ENCODE assay signal across 25 cellular contexts in the genomic region with DNA sequence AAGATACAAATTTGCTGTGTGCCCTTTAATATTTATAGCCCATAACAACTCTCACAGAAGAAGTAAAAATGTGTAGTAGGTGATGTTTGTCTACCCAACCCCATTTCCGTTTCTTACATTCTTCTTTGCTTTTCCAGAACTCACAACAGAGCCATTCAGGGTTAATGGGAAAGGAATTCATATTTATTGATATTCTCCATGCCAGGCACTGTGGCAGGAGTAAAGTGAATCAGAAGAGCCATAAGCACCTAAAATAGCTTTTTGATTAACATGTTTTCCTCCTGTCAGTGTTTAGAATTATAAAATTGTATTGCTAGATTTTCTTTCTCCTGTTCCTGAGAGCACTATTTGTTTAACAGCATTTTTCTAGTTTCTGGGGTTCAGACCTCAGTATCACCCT. TPM values are rescaled to one million over a fixed set of nuclear protein-coding genes. Genes with fewer than 3 reads are reported as not detected.
DNase-seq lines count a peak whose midpoint lies in the region; ATAC-seq and TF ChIP-seq lines count a peak whose summit lies in the region.
"Had no signal": no experiment of that assay in that cellular context is flagged by ENCODE, and none has a peak within 500 bp of the region (broad histone marks: within the 10 kb centered on the region; RNA-seq: fewer than 3 reads in every experiment).

No MANE protein-coding gene starts in this region.

- H3K4me1 Mint-ChIP-seq in stimulated activated memory B cell treated with anti-CD40 and anti-IgM and Interleukin-4, amounts not matched to agents 10 μg/mL and 1 μg/mL and 100 μg/mL, for 72 hours: no peaks in the 10 kb centered on the region
- H3K4me1 Mint-ChIP-seq: activated CD4-positive, alpha-beta memory T cell treated with anti-CD3 and anti-CD28 coated beads, Interleukin-2, amount 10 ng/mL, durations not matched to agents 7 days and 5 days had no signal

- TF ChIP-seq POLR2A in breast epithelium (IDR thresholded peaks at IDR 0.05): no peak

- no TSS peak for BruUV-seq in Panc1 (replicated peaks; lab: Mats Ljungman, UMichigan)

- H3K36me3 Mint-ChIP-seq in stimulated activated memory B cell treated with anti-CD40 and anti-IgM and Interleukin-4, amounts not matched to agents 10 μg/mL and 1 μg/mL and 100 μg/mL, for 72 hours: no peaks in the 10 kb centered on the region
- H3K36me3 Mint-ChIP-seq: activated naive CD4-positive, alpha-beta T cell treated with anti-CD3 and anti-CD28 coated beads, Interleukin-2, amount 50 U/mL, for 72 hours; natural killer cell had no signal

- POLR2A ChIA-PET in Panc1 (lab: Charles Lee): no interaction called here

- H3K36me3 ChIP-seq in Panc1 (ENCODE audit: control insufficient read depth, insufficient read depth, low read length) (no peaks in the 10 kb centered on the region), breast epithelium (no peaks in the 10 kb centered on the region), muscle layer of duodenum (ENCODE audit: control insufficient read depth in 1 of 2, insufficient read depth in 2 of 2, low read length in 2 of 2) (no peaks in the 10 kb centered on the region), H7 (replicated peaks; ENCODE audit: control insufficient read depth, insufficient read depth, low read length) (no peaks in the 10 kb centered on the region)
- H3K36me3 ChIP-seq: upper lobe of right lung had no signal

- peak; percentile 46 for ATAC-seq in Panc1
- no peak for ATAC-seq in stimulated activated memory B cell treated with anti-CD40 and anti-IgM and Interleukin-4, amounts not matched to agents 10 μg/mL and 1 μg/mL and 100 μg/mL, for 72 hours
- ATAC-seq in HG03571 (IDR thresholded peaks at IDR 0.05; ENCODE audit: unreplicated experiment): no peak
- ATAC-seq in GM21360 (IDR thresholded peaks at IDR 0.05; ENCODE audit: unreplicated experiment): no peak
- ATAC-seq: activated naive CD4-positive, alpha-beta T cell treated with anti-CD3 and anti-CD28 coated beads, Interleukin-2, amount 50 U/mL, for 72 hours; GM12878; HepG2; natural killer cell; upper lobe of right lung had no signal

- H3K27me3 ChIP-seq in Panc1 (ENCODE audit: control insufficient read depth, insufficient read depth, low read length) (no peaks in the 10 kb centered on the region), breast epithelium (no peaks in the 10 kb centered on the region), muscle layer of duodenum (ENCODE audit: low read depth, low read length) (no peaks in the 10 kb centered on the region), H7 (ENCODE audit: control insufficient read depth, insufficient read depth, low read length) (no peaks in the 10 kb centered on the region)
- H3K27me3 ChIP-seq: upper lobe of right lung had no signal

- H3K27ac ChIP-seq in Panc1 (ENCODE audit: low read length): peak overlapping the region; percentile 95
- H3K27ac ChIP-seq in breast epithelium: peak overlapping the region; percentile 27 to 47
- peak overlapping the region; percentile 52 for H3K27ac ChIP-seq in muscle layer of duodenum (ENCODE audit: low read length)
- H3K27ac ChIP-seq: HL-60, upper lobe of right lung had no signal

- H3K9me3 ChIP-seq in Panc1 (ENCODE audit: control insufficient read depth, insufficient read depth, low read depth, low read length) (no peaks in the 10 kb centered on the region), breast epithelium (no peaks in the 10 kb centered on the region), muscle layer of duodenum (ENCODE audit: control insufficient read depth in 1 of 2, low read length in 2 of 2) (no peaks in the 10 kb centered on the region)
- H3K9me3 ChIP-seq: upper lobe of right lung had no signal

- CTCF ChIA-PET in Panc1 (lab: Charles Lee): no interaction called here

- no peaks in the 10 kb centered on the region for H3K27me3 Mint-ChIP-seq in stimulated activated memory B cell treated with anti-CD40 and anti-IgM and Interleukin-4, amounts not matched to agents 10 μg/mL and 1 μg/mL and 100 μg/mL, for 72 hours
- H3K27me3 Mint-ChIP-seq: activated CD4-positive, alpha-beta memory T cell treated with anti-CD3 and anti-CD28 coated beads, Interleukin-2, amount 10 ng/mL, durations not matched to agents 7 days and 5 days; dendritic cell treated with granulocyte-macrophage colony-stimulating factor and Interleukin-4, amounts not matched to agents 40 ng/mL and 50 ng/mL, for 4 days had no signal

- no peak overlapping the region for H3K4me3 ChIP-seq in Panc1 (ENCODE audit: low read depth in 2 of 2, low read length in 2 of 2)
- H3K4me3 ChIP-seq in breast epithelium: no peak overlapping the region
- H3K4me3 ChIP-seq in muscle layer of duodenum (ENCODE audit: low read depth in 1 of 2, low read length in 2 of 2): no peak overlapping the region
- H3K4me3 ChIP-seq in H7 (ENCODE audit: insufficient read depth, low read depth, low read length): no peak overlapping the region
- H3K4me3 ChIP-seq: GM12878, upper lobe of right lung had no signal

- H3K9me3 Mint-ChIP-seq in stimulated activated memory B cell treated with anti-CD40 and anti-IgM and Interleukin-4, amounts not matched to agents 10 μg/mL and 1 μg/mL and 100 μg/mL, for 72 hours: peaks cover 3% of the 10 kb centered on the region
- H3K9me3 Mint-ChIP-seq: dendritic cell treated with granulocyte-macrophage colony-stimulating factor and Interleukin-4, amounts not matched to agents 40 ng/mL and 50 ng/mL, for 4 days had no signal

- H3K4me1 ChIP-seq in Panc1 (ENCODE audit: control insufficient read depth, insufficient read depth, low read length) (peaks cover 75% of the 10 kb centered on the region), breast epithelium (no peaks in the 10 kb centered on the region), muscle layer of duodenum (ENCODE audit: control insufficient read depth in 1 of 2, insufficient read depth in 2 of 2, low read length in 2 of 2) (peaks cover 0 to 15% of the 10 kb centered on the region in 2 donors)
- H3K4me1 ChIP-seq: upper lobe of right lung had no signal

- no peak for TF ChIP-seq CTCF in Panc1 (IDR thresholded peaks at IDR 0.05)
- no peak for TF ChIP-seq CTCF in breast epithelium (IDR thresholded peaks at IDR 0.05)

- no peak overlapping the region for H3K4me3 Mint-ChIP-seq in stimulated activated memory B cell treated with anti-CD40 and anti-IgM and Interleukin-4, amounts not matched to agents 10 μg/mL and 1 μg/mL and 100 μg/mL, for 72 hours
- H3K4me3 Mint-ChIP-seq: activated CD4-positive, alpha-beta memory T cell treated with anti-CD3 and anti-CD28 coated beads, Interleukin-2, amount 10 ng/mL, durations not matched to agents 7 days and 5 days; dendritic cell treated with granulocyte-macrophage colony-stimulating factor and Interleukin-4, amounts not matched to agents 40 ng/mL and 50 ng/mL, for 4 days; natural killer cell had no signal

- in situ Hi-C loops in Panc1 (cut with HindIII; ENCODE audit: low pct_unique_long_range_greater_than_20kb, low sequenced_read_pairs): no loop called here

- DNase-seq in Panc1 (ENCODE audit: low read depth, low spot score) (no peak), breast epithelium (ENCODE audit: low spot score in 2 of 2) (no peak), H7 (no peak)
- DNase-seq: activated CD4-positive, alpha-beta memory T cell treated with anti-CD3 and anti-CD28 coated beads, Interleukin-2, amount 10 ng/mL, durations not matched to agents 7 days and 5 days; activated CD4-positive, CD25-positive, alpha-beta regulatory T cell treated with anti-CD3 and anti-CD28 coated beads, Interleukin-2, amount 50 U/mL, for 72 hours; anterior cingulate cortex; Karpas-422; mesendoderm; natural killer cell; NCI-H146; NCI-H510A; NK-92 treated with Interleukin-12 subunit alpha and Interleukin-12 subunit beta, amount 100 ng/mL, for 24 hours; retina; stimulated activated CD4-positive, alpha-beta T cell treated with anti-CD3 and anti-CD28 coated beads, Interleukin-1b, Interleukin-23, amount 100 ng/mL, for 48 hours; T-helper 1 cell; upper lobe of right lung had no signal

- intact Hi-C loops in Panc1 (cut with micrococcal nuclease; ENCODE audit: unreplicated experiment) (no loop called here), breast epithelium (cut with DNase I; ENCODE audit: low total_unique reads) (loop anchor here (5.0 kb wide), 1 partner anchor 578 kb away; no protein-coding TSS in a partner anchor)

- H3K27ac Mint-ChIP-seq in stimulated activated memory B cell treated with anti-CD40 and anti-IgM and Interleukin-4, amounts not matched to agents 10 μg/mL and 1 μg/mL and 100 μg/mL, for 72 hours: no peak overlapping the region
- H3K27ac Mint-ChIP-seq: activated CD4-positive, alpha-beta memory T cell treated with anti-CD3 and anti-CD28 coated beads, Interleukin-2, amount 10 ng/mL, durations not matched to agents 7 days and 5 days; activated naive CD4-positive, alpha-beta T cell treated with anti-CD3 and anti-CD28 coated beads, Interleukin-2, amount 50 U/mL, for 72 hours; dendritic cell treated with granulocyte-macrophage colony-stimulating factor and Interleukin-4, amounts not matched to agents 40 ng/mL and 50 ng/mL, for 4 days; natural killer cell had no signal

RNA-seq across cellular contexts. Expression of a gene that starts 49.5 kb away (rescaled TPM):
- total RNA-seq in Panc1 (2021; ENCODE audit: unreplicated experiment): 232 TPM
- 166 TPM for polyA plus RNA-seq in Panc1 (2012; ENCODE audit: insufficient read length)
- 100 to 1,000 TPM in 2 of 3 donors, 10 to 100 TPM in 1; 67.5 to 157 (median 108) TPM for total RNA-seq in breast epithelium
- total RNA-seq in H7 (2014; rRNA removed; shearing (Covaris generic)): 1.8 and 2.1 TPM in 2 replicates
- total RNA-seq: activated CD4-positive, alpha-beta memory T cell treated with anti-CD3 and anti-CD28 coated beads, Interleukin-2, amount 10 ng/mL, durations not matched to agents 7 days and 5 days; activated naive CD4-positive, alpha-beta T cell treated with anti-CD3 and anti-CD28 coated beads, Interleukin-2, amount 50 U/mL, for 72 hours had no signal

Comparison
In these comparisons a context has a peak if more than half of its experiments do, and no peak if none do; other contexts are left out.
1. H3K27ac ChIP-seq: peak in every context shown above with its lines; median percentile 95 in Panc1; 52 in muscle layer of duodenum; 37 in breast epithelium.
2. RNA of a gene that starts 49.5 kb away (total RNA-seq): 232 TPM in Panc1 (single experiment) and 67.5 to 157 TPM in breast epithelium; 1.8 to 2.1 TPM in H7; every median in the first group is over 10 times any median in the second.